31 cellular contexts compared by ENCODE assay signal in the genomic region with DNA sequence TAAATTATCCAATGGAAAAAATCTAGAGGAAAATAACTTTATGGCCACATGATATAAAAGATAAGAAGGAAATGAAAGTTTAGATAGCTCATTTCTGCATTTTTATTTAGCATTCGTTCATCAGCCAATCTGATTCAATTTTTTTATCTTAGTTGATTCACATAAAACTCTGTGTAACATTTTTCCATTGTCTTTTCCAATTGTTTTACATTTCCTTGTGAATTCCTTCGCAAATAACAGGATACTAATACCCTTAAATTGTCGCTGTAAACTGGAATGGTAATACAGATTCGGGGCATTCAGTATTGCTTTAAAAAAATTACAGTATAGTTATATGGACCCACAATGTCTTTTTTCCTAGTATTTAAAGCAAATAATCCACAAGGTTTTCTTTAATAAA.
DNase-seq lines count a peak whose midpoint lies in the region; ATAC-seq, FAIRE-seq and TF ChIP-seq lines count a peak whose summit lies in the region.
"Had no signal": no experiment of that assay in that cellular context is flagged by ENCODE, and none has a peak within 500 bp of the region (broad histone marks: within the 10 kb centered on the region; RNA-seq: fewer than 3 reads in every experiment).

No MANE protein-coding gene starts in this region.

- H3K9me3 ChIP-seq in astrocyte (ENCODE audit: insufficient read depth, low read depth, low read length) (no peaks in the 10 kb centered on the region), skeletal muscle satellite cell (replicated peaks; ENCODE audit: low read length) (no peaks in the 10 kb centered on the region), pancreas (no peaks in the 10 kb centered on the region)
- H3K9me3 ChIP-seq: Peyer's patch, SJSA1, stomach, upper lobe of right lung had no signal

- H3K9me3 Mint-ChIP-seq in HFFc6 (no peaks in the 10 kb centered on the region), astrocyte (ENCODE audit: unreplicated experiment) (peaks cover 4% of the 10 kb centered on the region)
- H3K9me3 Mint-ChIP-seq: activated CD4-positive, alpha-beta memory T cell treated with anti-CD3 and anti-CD28 coated beads for 36 hours; dendritic cell treated with granulocyte-macrophage colony-stimulating factor and Interleukin-4, amounts not matched to agents 40 ng/mL and 50 ng/mL, for 4 days had no signal

- intact Hi-C loops in pancreas (cut with DNase I) = no loop called here

- H3K27ac ChIP-seq in astrocyte (ENCODE audit: low read depth, low read length) (no peak overlapping the region), caudate nucleus (ENCODE audit: low read depth, low read length) (no peak overlapping the region), pancreas (no peak overlapping the region)
- H3K27ac ChIP-seq: BLaER1, neural progenitor cell, Peyer's patch, SJSA1, upper lobe of right lung had no signal

- H3K9ac ChIP-seq in astrocyte (ENCODE audit: low read length) (peak overlapping the region; percentile 61), skeletal muscle satellite cell (ENCODE audit: low read depth, low read length) (peak overlapping the region; percentile 70)
- H3K9ac ChIP-seq: BLaER1, neural progenitor cell had no signal

- H3K36me3 ChIP-seq in astrocyte (ENCODE audit: insufficient read depth, low read length) (no peaks in the 10 kb centered on the region), skeletal muscle satellite cell (ENCODE audit: insufficient read depth, low read length) (no peaks in the 10 kb centered on the region), pancreas (no peaks in the 10 kb centered on the region)
- H3K36me3 ChIP-seq: BLaER1, neural progenitor cell, Peyer's patch, SJSA1, stomach, upper lobe of right lung had no signal

- H3K4me3 ChIP-seq in astrocyte (ENCODE audit: insufficient read depth, low read depth, low read length) (no peak overlapping the region), fibroblast of the aortic adventitia (ENCODE audit: low read depth, low read length) (peak overlapping the region; percentile 48), skeletal muscle satellite cell (ENCODE audit: low read length) (peak overlapping the region; percentile 33), pancreas (no peak overlapping the region)
- H3K4me3 ChIP-seq: BLaER1, lung, neural progenitor cell, Peyer's patch, SJSA1, skin epidermis, stomach, upper lobe of right lung had no signal

- H3K4me2 ChIP-seq in astrocyte (ENCODE audit: low read length) (peak overlapping the region; percentile 63), skeletal muscle satellite cell (ENCODE audit: low read length) (peak overlapping the region; percentile 71)
- H3K4me2 ChIP-seq: BLaER1, neural progenitor cell had no signal

- no peak overlapping the region for H2AFZ ChIP-seq in astrocyte (ENCODE audit: low read depth, low read length)
- H2AFZ ChIP-seq: neural progenitor cell had no signal

- peak overlapping the region; percentile 85 for H3K4me3 Mint-ChIP-seq in HFFc6
- no peak overlapping the region for H3K4me3 Mint-ChIP-seq in astrocyte (ENCODE audit: unreplicated experiment)
- H3K4me3 Mint-ChIP-seq: activated CD4-positive, alpha-beta memory T cell treated with anti-CD3 and anti-CD28 coated beads for 36 hours; dendritic cell treated with granulocyte-macrophage colony-stimulating factor and Interleukin-4, amounts not matched to agents 40 ng/mL and 50 ng/mL, for 4 days; neural progenitor cell had no signal

- H3K27ac Mint-ChIP-seq in HFFc6 (peak overlapping the region; percentile 95), astrocyte (ENCODE audit: unreplicated experiment) (no peak overlapping the region)
- H3K27ac Mint-ChIP-seq: activated CD4-positive, alpha-beta memory T cell treated with anti-CD3 and anti-CD28 coated beads for 36 hours; dendritic cell treated with granulocyte-macrophage colony-stimulating factor and Interleukin-4, amounts not matched to agents 40 ng/mL and 50 ng/mL, for 4 days had no signal

- no peaks in the 10 kb centered on the region for H4K20me1 ChIP-seq in astrocyte (ENCODE audit: insufficient read depth, low read length)
- H4K20me1 ChIP-seq: BLaER1 had no signal

- DNase-seq in HFFc6 (no peak), astrocyte (ENCODE audit: low read depth) (no peak), fibroblast of the aortic adventitia (ENCODE audit: low read depth) (peak; percentile 24), caudate nucleus (lab: John Stamatoyannopoulos, UW) (no peak), pancreas (no peak), RPMI8226 (no peak), GM03348 (ENCODE audit: low spot score) (no peak)
- DNase-seq: activated CD4-positive, alpha-beta memory T cell treated with anti-CD3 and anti-CD28 coated beads for 36 hours; activated CD4-positive, CD25-positive, alpha-beta regulatory T cell treated with anti-CD3 and anti-CD28 coated beads, Interleukin-2, amount 50 U/mL, for 72 hours; activated CD8-positive, alpha-beta memory T cell treated with anti-CD3 and anti-CD28 coated beads, Interleukin-2, amount 50 U/mL, for 4 hours; activated naive CD4-positive, alpha-beta T cell treated with anti-CD3 and anti-CD28 coated beads, Interleukin-2, amount 50 U/mL, for 16 hours; amygdala; DMS53; glutamatergic neuron; H7; NCI-H1048; NCI-H1930; NCI-H526 treated with DMSO at 0.1 percent for 48 hours; Peyer's patch; stimulated activated CD8-positive, alpha-beta memory T cell treated with anti-CD3 and anti-CD28 coated beads, Interleukin-4, amount 100 ng/mL, for 48 hours; stomach; T-helper 1 cell; upper lobe of right lung had no signal

- H3K36me3 Mint-ChIP-seq in HFFc6 (ENCODE audit: low read depth) = peaks cover 12% of the 10 kb centered on the region
- H3K36me3 Mint-ChIP-seq in astrocyte (ENCODE audit: low read depth, unreplicated experiment) = peaks cover 2% of the 10 kb centered on the region
- H3K36me3 Mint-ChIP-seq: activated CD4-positive, alpha-beta memory T cell treated with anti-CD3 and anti-CD28 coated beads for 36 hours had no signal

- ATAC-seq in pancreas = no peak
- ATAC-seq: upper lobe of right lung had no signal

- H3K27me3 Mint-ChIP-seq in HFFc6 (ENCODE audit: insufficient read depth) = no peaks in the 10 kb centered on the region; the same call in 1 of the 2 replicates
- no peaks in the 10 kb centered on the region for H3K27me3 Mint-ChIP-seq in astrocyte (ENCODE audit: low read depth, unreplicated experiment)
- H3K27me3 Mint-ChIP-seq: activated CD4-positive, alpha-beta memory T cell treated with anti-CD3 and anti-CD28 coated beads for 36 hours; dendritic cell treated with granulocyte-macrophage colony-stimulating factor and Interleukin-4, amounts not matched to agents 40 ng/mL and 50 ng/mL, for 4 days had no signal

- H3K4me1 Mint-ChIP-seq in HFFc6 (ENCODE audit: low read depth) (peaks cover 92% of the 10 kb centered on the region), astrocyte (ENCODE audit: low read depth, unreplicated experiment) (peaks cover 26% of the 10 kb centered on the region)

- 68 to 79% methylated on average over 4 of the region's 4 CpGs for WGBS in pancreas, 2 donors

- no peaks in the 10 kb centered on the region for H3K79me2 ChIP-seq in astrocyte (ENCODE audit: insufficient read depth, low read length)

- H3K27me3 ChIP-seq in astrocyte (ENCODE audit: insufficient read depth, low read length) (no peaks in the 10 kb centered on the region), skeletal muscle satellite cell (ENCODE audit: control insufficient read depth, insufficient read depth, low read length) (no peaks in the 10 kb centered on the region), pancreas (no peaks in the 10 kb centered on the region)
- H3K27me3 ChIP-seq: BLaER1, neural progenitor cell, Peyer's patch, SJSA1, stomach, upper lobe of right lung had no signal

- H3K4me1 ChIP-seq in astrocyte (ENCODE audit: insufficient read depth, low read length) (peaks cover 15% of the 10 kb centered on the region), skeletal muscle satellite cell (ENCODE audit: control insufficient read depth, insufficient read depth, low read length) (peaks cover 25% of the 10 kb centered on the region), pancreas (peaks cover 0 to 4% (median 0%) of the 10 kb centered on the region in 3 donors)
- H3K4me1 ChIP-seq: neural progenitor cell, Peyer's patch had no signal

- no peak for FAIRE-seq in astrocyte (lab: Jason Lieb, UNC)
- FAIRE-seq in pancreas (lab: Jason Lieb, UNC) = no peak
- FAIRE-seq: G401.6 had no signal

- TF ChIP-seq CTCF in HFFc6 (IDR thresholded peaks at IDR 0.05) (no peak), astrocyte (IDR thresholded peaks at IDR 0.05; ENCODE audit: insufficient read depth, low read depth, low read length) (no peak), fibroblast of the aortic adventitia (IDR thresholded peaks at IDR 0.05; ENCODE audit: insufficient read depth, low read length) (no peak), pancreas (IDR thresholded peaks at IDR 0.05) (no peak)

Comparison
In these comparisons a context has a peak if more than half of its experiments do, and no peak if none do; other contexts are left out.
1. H3K4me3 ChIP-seq: peak in fibroblast of the aortic adventitia (single experiment) and skeletal muscle satellite cell (single experiment); none in astrocyte (single experiment) and pancreas (0 of 4).